In genomic region chr15:94242257-94242656, GRCh38 we compare ENCODE assay signal across 22 cellular contexts.
"Had no signal": no experiment of that assay in that cellular context is flagged by ENCODE, and none has a peak within 500 bp of the region (broad histone marks: within the 10 kb centered on the region; RNA-seq: fewer than 3 reads in every experiment).

No MANE protein-coding gene starts in this region.

- H3K36me3 ChIP-seq: left lung, ovary, right lobe of liver, stomach, suprapubic skin, transverse colon had no signal

- H2AFZ ChIP-seq: hepatocyte had no signal

- H3K27me3 ChIP-seq: hepatocyte, left lung, ovary, right lobe of liver, stomach, suprapubic skin, transverse colon had no signal

- ATAC-seq: activated naive CD8-positive, alpha-beta T cell treated with anti-CD3 and anti-CD28 coated beads, Interleukin-2, amount 50 U/mL, for 24 hours; activated T-cell treated with anti-CD3 and anti-CD28 coated beads, Interleukin-2, amount 50 U/mL, for 72 hours; esophagus mucosa; left lung; naive thymus-derived CD4-positive, alpha-beta T cell; right lobe of liver; stimulated activated memory B cell treated with anti-CD40 and anti-IgM and Interleukin-4, amounts not matched to agents 10 μg/mL and 1 μg/mL and 100 μg/mL, for 72 hours had no signal

- H3K4me2 ChIP-seq: hepatocyte had no signal

- DNase-seq: activated CD4-positive, alpha-beta T cell treated with anti-CD3 and anti-CD28 coated beads, Interleukin-2, amount 50 U/mL, for 48 hours; activated gamma-delta T cell; activated naive CD4-positive, alpha-beta T cell treated with anti-CD3 and anti-CD28 coated beads, Interleukin-2, amount 50 U/mL, for 16 hours; activated naive CD8-positive, alpha-beta T cell treated with anti-CD3 and anti-CD28 coated beads, Interleukin-2, amount 50 U/mL, for 24 hours; activated T-cell treated with anti-CD3 and anti-CD28 coated beads, Interleukin-2, amount 50 U/mL, for 72 hours; aorta; effector memory CD4-positive, alpha-beta T cell; foreskin melanocyte; kidney glomerular epithelial cell; left lung; naive thymus-derived CD4-positive, alpha-beta T cell; ovary; right lobe of liver; stimulated activated CD4-positive, alpha-beta T cell treated with anti-CD3 and anti-CD28 coated beads, Interleukin-15, amount 100 ng/mL, for 24 hours; stomach; transverse colon had no signal

- H3K9me3 ChIP-seq: left lung, ovary, right lobe of liver, stomach, suprapubic skin, transverse colon had no signal

- H3K27ac ChIP-seq: hepatocyte, left lung, ovary, right lobe of liver, stomach, suprapubic skin, transverse colon had no signal

- H3K4me3 ChIP-seq: hepatocyte, left lung, lung, ovary, right lobe of liver, skin epidermis, stomach, suprapubic skin, transverse colon had no signal
